Comparison of ENCODE assay signal across 9 cellular contexts in genomic region chr7:85829817-85830432, GRCh38.
DNase-seq lines count a peak whose midpoint lies in the region; ATAC-seq and TF ChIP-seq lines count a peak whose summit lies in the region.
"Had no signal": no experiment of that assay in that cellular context is flagged by ENCODE, and none has a peak within 500 bp of the region (broad histone marks: within the 10 kb centered on the region; RNA-seq: fewer than 3 reads in every experiment).

No MANE protein-coding gene starts in this region.

- no peak for ATAC-seq in HG02678 (IDR thresholded peaks at IDR 0.05; ENCODE audit: unreplicated experiment)
- no peak for ATAC-seq in HG03159 (IDR thresholded peaks at IDR 0.05; ENCODE audit: unreplicated experiment)

- DNase-seq in NCI-H1105 treated with DMSO at 0.1 percent for 48 hours (lab: John Stamatoyannopoulos, UW), result peak; percentile 44
- DNase-seq in astrocyte of the hippocampus (ENCODE audit: low read depth, low spot score), result peak; percentile 36
- peak; percentile 8 for DNase-seq in middle frontal gyrus (ENCODE audit: extremely low spot score, low spot score)
- DNase-seq in stimulated activated CD4-positive, alpha-beta T cell treated with anti-CD3 and anti-CD28 coated beads, Interleukin-2, amount 100 ng/mL, for 48 hours, result no peak
- no peak for DNase-seq in T1000 (lab: John Stamatoyannopoulos, UW)
- DNase-seq: NCI-H187 treated with DMSO at 0.1 percent for 48 hours had no signal

- H3K9me2 ChIP-seq in DOHH2 (replicated peaks; ENCODE audit: control insufficient read depth, low read length), result no peaks in the 10 kb centered on the region

- no peaks in the 10 kb centered on the region for H3K79me2 ChIP-seq in DOHH2 (ENCODE audit: control insufficient read depth, low read length)

- H3K27ac ChIP-seq in DOHH2 (ENCODE audit: low read depth, low read length), result no peak overlapping the region

- no peak overlapping the region for H3K4me3 ChIP-seq in DOHH2 (ENCODE audit: low read length)

- TF ChIP-seq CTCF in DOHH2 (IDR thresholded peaks at IDR 0.05; ENCODE audit: low read depth, low read length, poor library complexity, severe bottlenecking), result peak; percentile 29

- no peaks in the 10 kb centered on the region for H3K36me3 ChIP-seq in DOHH2 (ENCODE audit: control insufficient read depth, low read length)

- no peaks in the 10 kb centered on the region for H3K9me3 ChIP-seq in DOHH2 (ENCODE audit: control insufficient read depth, insufficient read depth, low read length)

- H3K4me1 ChIP-seq in DOHH2 (ENCODE audit: control insufficient read depth, low read length), result no peaks in the 10 kb centered on the region

- no peaks in the 10 kb centered on the region for H4K20me1 ChIP-seq in DOHH2 (ENCODE audit: control insufficient read depth, insufficient read depth, low read depth, low read length)

- no peak overlapping the region for H3K4me2 ChIP-seq in DOHH2 (ENCODE audit: low read length)

- no peaks in the 10 kb centered on the region for H3F3A ChIP-seq in DOHH2 (ENCODE audit: control insufficient read depth, insufficient read depth)

- no peaks in the 10 kb centered on the region for H3K27me3 ChIP-seq in DOHH2 (ENCODE audit: control insufficient read depth, low read length)

Comparison
In these comparisons a context has a peak if more than half of its experiments do, and no peak if none do; other contexts are left out.
1. DNase-seq: peak in NCI-H1105 treated with DMSO at 0.1 percent for 48 hours (single experiment), astrocyte of the hippocampus (single experiment) and middle frontal gyrus (single experiment); none in stimulated activated CD4-positive, alpha-beta T cell treated with anti-CD3 and anti-CD28 coated beads, Interleukin-2, amount 100 ng/mL, for 48 hours (0 of 2) and T1000 (single experiment).